ENCODE assay signal across 1 cellular context in genomic region chr19:4968462-4969291, GRCh38.
TF ChIP-seq lines count a peak whose summit lies in the region.

TSS of gene KDM4B (plus strand) at chr19:4969113. CDS start at chr19:5032891, 63,778 bp downstream.

TF ChIP-seq in K562, 482 proteins besides CTCF, POLR2A, EP300 and RAD21 (continued from another document):
- TF ChIP-seq ZNF639 (CRISPR knock-in tag; conservative IDR thresholded peaks at IDR 0.05 in 1 of 2, IDR thresholded peaks at IDR 0.05 in 1 of 2) (peak in 1 of 2 experiments; percentile 60; a peak in 1 of 4 replicates), ATF3 (IDR thresholded peaks at IDR 0.05) (no peak), ATF3 (CRISPR knock-in tag; conservative IDR thresholded peaks at IDR 0.05) (no peak), CBX1 (IDR thresholded peaks at IDR 0.05; ENCODE audit: low read depth) (peak; percentile 94; the same call in 1 of the 2 replicates), E2F8 (IDR thresholded peaks at IDR 0.05; ENCODE audit: low read depth, partially characterized antibody) (no peak), IFI16 (CRISPR knock-in tag; IDR thresholded peaks at IDR 0.05) (no peak), NFE2 (IDR thresholded peaks at IDR 0.05; ENCODE audit: low read depth) (no peak), SMAD2 (IDR thresholded peaks at IDR 0.05; ENCODE audit: low read depth, low read length) (no peak), MIER1 (IDR thresholded peaks at IDR 0.05; ENCODE audit: low read depth) (no peak), HNRNPH1 (optimal IDR thresholded peaks at IDR 0.05; ENCODE audit: low read depth, low read length) (no peak), MEF2A (IDR thresholded peaks at IDR 0.05; ENCODE audit: control insufficient read depth, low read depth, low read length) (no peak), PTRF (tag; IDR thresholded peaks at IDR 0.05) (no peak), FIP1L1 (IDR thresholded peaks at IDR 0.05; ENCODE audit: low read depth, low read length, poor library complexity, severe bottlenecking) (peak; percentile 28), GTF2A2 (tag; IDR thresholded peaks at IDR 0.05) (peak; percentile 98), CEBPZ (IDR thresholded peaks at IDR 0.05; ENCODE audit: borderline replicate concordance, low read depth, low read length) (peak; percentile 95), SMARCC2 (IDR thresholded peaks at IDR 0.05; ENCODE audit: low read depth) (no peak), NEUROD1 (IDR thresholded peaks at IDR 0.05; ENCODE audit: borderline replicate concordance, low read depth, low read length, partially characterized antibody) (peak; percentile 98)
